ENCODE assay signal across 17 cellular contexts in genomic region chr7:83749495-83749894, GRCh38.
DNase-seq lines count a peak whose midpoint lies in the region; ATAC-seq, FAIRE-seq and TF ChIP-seq lines count a peak whose summit lies in the region.
"Had no signal": no experiment of that assay in that cellular context is flagged by ENCODE, and none has a peak within 500 bp of the region (broad histone marks: within the 10 kb centered on the region; RNA-seq: fewer than 3 reads in every experiment).

No MANE protein-coding gene starts in this region.

- no peak for TF ChIP-seq CTCF in right atrium auricular region (IDR thresholded peaks at IDR 0.05)
- no peak for TF ChIP-seq CTCF in chondrocyte (IDR thresholded peaks at IDR 0.05)
- no peak for TF ChIP-seq CTCF in kidney (IDR thresholded peaks at IDR 0.05; ENCODE audit: borderline replicate concordance, extremely low read depth, insufficient read depth)

- H3K9me3 Mint-ChIP-seq in chondrocyte (ENCODE audit: low read depth): peaks cover 8% of the 10 kb centered on the region

- peaks cover 6% of the 10 kb centered on the region for H3K4me1 Mint-ChIP-seq in chondrocyte (ENCODE audit: low read depth)
- H3K4me1 Mint-ChIP-seq: CD4-positive, alpha-beta memory T cell had no signal

- H3K27me3 Mint-ChIP-seq in chondrocyte (ENCODE audit: low read depth): no peaks in the 10 kb centered on the region
- H3K27me3 Mint-ChIP-seq: CD4-positive, alpha-beta memory T cell had no signal

- H3K27me3 ChIP-seq in right atrium auricular region: no peaks in the 10 kb centered on the region

- H3K9me3 ChIP-seq in right atrium auricular region (no peaks in the 10 kb centered on the region), kidney (ENCODE audit: control insufficient read depth in 1 of 2, low read length in 2 of 2) (no peaks in the 10 kb centered on the region)

- H3K4me3 Mint-ChIP-seq in chondrocyte (ENCODE audit: unreplicated experiment): no peak overlapping the region
- H3K4me3 Mint-ChIP-seq: CD4-positive, alpha-beta memory T cell had no signal

- H3K27ac ChIP-seq in right atrium auricular region: no peak overlapping the region
- no peak overlapping the region for H3K27ac ChIP-seq in kidney (ENCODE audit: low read depth in 2 of 2, low read length in 2 of 2)

- no peak overlapping the region for H3K4me3 ChIP-seq in right atrium auricular region
- H3K4me3 ChIP-seq in kidney (ENCODE audit: low read length in 2 of 2): no peak overlapping the region

- no peak overlapping the region for H3K9ac ChIP-seq in kidney (ENCODE audit: low read length in 2 of 2)

- DNase-seq in left cardiac atrium (peak; percentile 16), right atrium auricular region (ENCODE audit: low spot score) (no peak), chondrocyte (ENCODE audit: low spot score) (peak; percentile 87), kidney (peak; percentile 52), NCI-H2107 treated with DMSO at 0.1 percent for 48 hours (lab: John Stamatoyannopoulos, UW; ENCODE audit: unreplicated experiment) (no peak), cerebellum (ENCODE audit: low spot score) (no peak)
- DNase-seq: C1 segment of cervical spinal cord; Calu3; CD4-positive, alpha-beta memory T cell; COR-L47; DMS53; DND-41; H7; HCEC 1CT had no signal

- FAIRE-seq in kidney (lab: Jason Lieb, UNC): no peak
- FAIRE-seq: G401.6, GM12892, H1 had no signal

- H3K36me3 Mint-ChIP-seq in chondrocyte (ENCODE audit: low read depth): peaks cover 3% of the 10 kb centered on the region
- H3K36me3 Mint-ChIP-seq: CD4-positive, alpha-beta memory T cell had no signal

- intact Hi-C loops in left cardiac atrium (cut with DNase I) (no loop called here), kidney (cut with DNase I) (no loop called here)

- ATAC-seq in left cardiac atrium: no peak

- no peak overlapping the region for H3K27ac Mint-ChIP-seq in chondrocyte (ENCODE audit: unreplicated experiment)
- H3K27ac Mint-ChIP-seq: CD4-positive, alpha-beta memory T cell had no signal

- no peaks in the 10 kb centered on the region for H3K4me1 ChIP-seq in right atrium auricular region
- H3K4me1 ChIP-seq in kidney (ENCODE audit: control insufficient read depth in 1 of 2, insufficient read depth in 1 of 2, low read depth in 1 of 2, low read length in 2 of 2): no peaks in the 10 kb centered on the region

- H3K36me3 ChIP-seq in right atrium auricular region (no peaks in the 10 kb centered on the region), kidney (ENCODE audit: control insufficient read depth in 1 of 2, insufficient read depth in 2 of 2, low read length in 2 of 2) (no peaks in the 10 kb centered on the region)

Comparison
In these comparisons a context has a peak if more than half of its experiments do, and no peak if none do; other contexts are left out.
1. DNase-seq: peak in left cardiac atrium (single experiment), chondrocyte (single experiment) and kidney (single experiment); none in right atrium auricular region (single experiment), NCI-H2107 treated with DMSO at 0.1 percent for 48 hours (single experiment) and cerebellum (single experiment).